ENCODE assay signal across 1 cellular context in genomic region chr7:22352812-22353340, GRCh38.
TF ChIP-seq lines count a peak whose summit lies in the region.

No MANE protein-coding gene starts in this region.

TF ChIP-seq in HepG2, 621 proteins besides CTCF, POLR2A, EP300 and RAD21 (continued from another document):
- TF ChIP-seq CEBPG (CRISPR knock-in tag; IDR thresholded peaks at IDR 0.05) = 0 out of 2 replicates have a peak, but pooled peaks have one; percentile 32
- TF ChIP-seq SRSF1 (optimal IDR thresholded peaks at IDR 0.05; ENCODE audit: low read depth, low read length) = no peak
- no peak for TF ChIP-seq ZNF121 (CRISPR knock-in tag; IDR thresholded peaks at IDR 0.05)
- TF ChIP-seq BRD4 (CRISPR knock-in tag; IDR thresholded peaks at IDR 0.05) = no peak
- peak; percentile 42; the same call in 1 of the 2 replicates for TF ChIP-seq CEBPB (IDR thresholded peaks at IDR 0.05; ENCODE audit: borderline replicate concordance, low read depth, low read length)
- TF ChIP-seq, protein P1, sequence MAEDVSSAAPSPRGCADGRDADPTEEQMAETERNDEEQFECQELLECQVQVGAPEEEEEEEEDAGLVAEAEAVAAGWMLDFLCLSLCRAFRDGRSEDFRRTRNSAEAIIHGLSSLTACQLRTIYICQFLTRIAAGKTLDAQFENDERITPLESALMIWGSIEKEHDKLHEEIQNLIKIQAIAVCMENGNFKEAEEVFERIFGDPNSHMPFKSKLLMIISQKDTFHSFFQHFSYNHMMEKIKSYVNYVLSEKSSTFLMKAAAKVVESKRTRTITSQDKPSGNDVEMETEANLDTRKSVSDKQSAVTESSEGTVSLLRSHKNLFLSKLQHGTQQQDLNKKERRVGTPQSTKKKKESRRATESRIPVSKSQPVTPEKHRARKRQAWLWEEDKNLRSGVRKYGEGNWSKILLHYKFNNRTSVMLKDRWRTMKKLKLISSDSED (CRISPR knock-in tag; IDR thresholded peaks at IDR 0.05) = no peak
- TF ChIP-seq TCF7 (IDR thresholded peaks at IDR 0.05; ENCODE audit: low read depth) = no peak
- no peak for TF ChIP-seq ZBTB43 (CRISPR knock-in tag; conservative IDR thresholded peaks at IDR 0.05)
- TF ChIP-seq ZMYM4 (CRISPR knock-in tag; IDR thresholded peaks at IDR 0.05) = no peak
- TF ChIP-seq JDP2 (CRISPR knock-in tag; IDR thresholded peaks at IDR 0.05; ENCODE audit: borderline replicate concordance) = no peak
